ENCODE assay signal across 15 cellular contexts in genomic region chr10:43141421-43141820, GRCh38. TPM values are rescaled to one million over a fixed set of nuclear protein-coding genes. Genes with fewer than 3 reads are reported as not detected.
DNase-seq lines count a peak whose midpoint lies in the region; ATAC-seq and TF ChIP-seq lines count a peak whose summit lies in the region.
"Had no signal": no experiment of that assay in that cellular context is flagged by ENCODE, and none has a peak within 500 bp of the region (broad histone marks: within the 10 kb centered on the region; RNA-seq: fewer than 3 reads in every experiment).

No MANE protein-coding gene starts in this region.

- 83 to 89% methylated on average over 5 of the region's 5 CpGs for WGBS in lung, 2 donors

- H3K27me3 ChIP-seq in lung (ENCODE audit: control insufficient read depth, insufficient read depth) = no peaks in the 10 kb centered on the region
- no peaks in the 10 kb centered on the region for H3K27me3 ChIP-seq in foreskin keratinocyte
- H3K27me3 ChIP-seq: tibial nerve had no signal

- H3K4me1 ChIP-seq in OCI-LY7 (ENCODE audit: insufficient read depth, low read length, poor library complexity, severe bottlenecking) (peaks cover 77% of the 10 kb centered on the region), lung (ENCODE audit: control insufficient read depth in 2 of 2, insufficient read depth in 2 of 2, low read length in 2 of 2) (peaks cover 4 to 6% of the 10 kb centered on the region in 2 donors), foreskin keratinocyte (peaks cover 20% of the 10 kb centered on the region)

- TF ChIP-seq CTCF in OCI-LY7 (conservative IDR thresholded peaks at IDR 0.05; ENCODE audit: low read length) (no peak), lung (IDR thresholded peaks at IDR 0.05; ENCODE audit: control extremely low read depth, extremely low read depth) (no peak), foreskin keratinocyte (conservative IDR thresholded peaks at IDR 0.05) (no peak)

- peaks cover 28% of the 10 kb centered on the region for H4K20me1 ChIP-seq in OCI-LY7 (ENCODE audit: insufficient read depth, low read length)

- peaks cover 7% of the 10 kb centered on the region for H3K36me3 Mint-ChIP-seq in activated naive CD4-positive, alpha-beta T cell treated with anti-CD3 and anti-CD28 coated beads, Interleukin-2, amount 50 U/mL, for 24 hours
- H3K36me3 Mint-ChIP-seq in activated naive CD4-positive, alpha-beta T cell treated with anti-CD3 and anti-CD28 coated beads, Interleukin-2, amount 50 U/mL, for 72 hours = peaks cover 14 to 24% of the 10 kb centered on the region in 2 donors

- CTCF ChIA-PET in OCI-LY7 (lab: Charles Lee; ENCODE audit: unreplicated experiment) = no interaction called here

- peaks cover 82% of the 10 kb centered on the region for H3K4me1 Mint-ChIP-seq in activated naive CD4-positive, alpha-beta T cell treated with anti-CD3 and anti-CD28 coated beads, Interleukin-2, amount 50 U/mL, for 24 hours

- peaks cover 92% of the 10 kb centered on the region for H3K79me2 ChIP-seq in OCI-LY7 (ENCODE audit: insufficient read depth, low read depth, low read length)

- no TSS peak for BruUV-seq in OCI-LY7 (replicated peaks; lab: Mats Ljungman, UMichigan)

- DNase-seq in activated naive CD4-positive, alpha-beta T cell treated with anti-CD3 and anti-CD28 coated beads, Interleukin-2, amount 50 U/mL, for 72 hours (ENCODE audit: low spot score in 2 of 2) = no peak
- DNase-seq in OCI-LY7 (ENCODE audit: low spot score) (peak; percentile 73), lung (ENCODE audit: low spot score) (peak; percentile 5), T-helper 9 cell (no peak), foreskin keratinocyte (no peak)
- DNase-seq in activated effector memory CD4-positive, alpha-beta T cell treated with anti-CD3 and anti-CD28 coated beads, Interleukin-2, amount 50 U/mL, for 16 hours = no peak
- DNase-seq in activated effector memory CD4-positive, alpha-beta T cell treated with Interleukin-2 at 50 U/mL for 16 hours = no peak
- DNase-seq: activated naive CD4-positive, alpha-beta T cell treated with anti-CD3 and anti-CD28 coated beads, Interleukin-2, amount 50 U/mL, for 16 hours; DMS53; endodermal cell; GOT3; NCI-H2107 had no signal

- H3K4me3 Mint-ChIP-seq in activated naive CD4-positive, alpha-beta T cell treated with anti-CD3 and anti-CD28 coated beads, Interleukin-2, amount 50 U/mL, for 24 hours = peak overlapping the region; percentile 51
- H3K4me3 Mint-ChIP-seq: endodermal cell, nephron had no signal

- H3K4me3 ChIP-seq in OCI-LY7 (ENCODE audit: low read depth, low read length, poor library complexity, severe bottlenecking) (peak overlapping the region; percentile 26), lung (no peak overlapping the region)
- H3K4me3 ChIP-seq: tibial nerve had no signal

- intact Hi-C loops in OCI-LY7 (cut with micrococcal nuclease; ENCODE audit: unreplicated experiment) = loop anchor here (2.0 kb wide), 2 partner anchors 61 to 311 kb away; no protein-coding TSS in a partner anchor

- H3K4me2 ChIP-seq in OCI-LY7 (ENCODE audit: low read length) = peak overlapping the region; percentile 43

- H3K36me3 ChIP-seq in OCI-LY7 (ENCODE audit: insufficient read depth, low read length) (peaks cover 10% of the 10 kb centered on the region; the same call in 1 of the 2 replicates), lung (ENCODE audit: control insufficient read depth in 2 of 2, insufficient read depth in 2 of 2, low read length in 2 of 2) (no peaks in the 10 kb centered on the region)
- H3K36me3 ChIP-seq: tibial nerve had no signal

- H3K27me3 Mint-ChIP-seq in activated naive CD4-positive, alpha-beta T cell treated with anti-CD3 and anti-CD28 coated beads, Interleukin-2, amount 50 U/mL, for 24 hours = no peaks in the 10 kb centered on the region

- POLR2A ChIA-PET in OCI-LY7 (lab: Charles Lee) = interaction anchor here (0.6 to 1.6 kb wide), 4 partner anchors 11 to 81 kb away, joined by 3 to 5 read pairs (median 4); no protein-coding TSS in a partner anchor

- H3K9me3 Mint-ChIP-seq in activated naive CD4-positive, alpha-beta T cell treated with anti-CD3 and anti-CD28 coated beads, Interleukin-2, amount 50 U/mL, for 24 hours = no peaks in the 10 kb centered on the region
- H3K9me3 Mint-ChIP-seq in activated naive CD4-positive, alpha-beta T cell treated with anti-CD3 and anti-CD28 coated beads, Interleukin-2, amount 50 U/mL, for 72 hours = no peaks in the 10 kb centered on the region
- H3K9me3 Mint-ChIP-seq: endodermal cell had no signal

- H3K9me3 ChIP-seq in OCI-LY7 (ENCODE audit: low read length) (no peaks in the 10 kb centered on the region), lung (ENCODE audit: control insufficient read depth in 2 of 2, insufficient read depth in 1 of 2, low read length in 1 of 2) (no peaks in the 10 kb centered on the region)
- H3K9me3 ChIP-seq: tibial nerve had no signal

- no peak for ATAC-seq in activated naive CD4-positive, alpha-beta T cell treated with anti-CD3 and anti-CD28 coated beads, Interleukin-2, amount 50 U/mL, for 72 hours
- ATAC-seq in lung (ENCODE audit: insufficient read depth, low FRiP score) = no peak
- ATAC-seq in foreskin keratinocyte = no peak

- peak overlapping the region; percentile 3 for H3K27ac Mint-ChIP-seq in activated naive CD4-positive, alpha-beta T cell treated with anti-CD3 and anti-CD28 coated beads, Interleukin-2, amount 50 U/mL, for 24 hours
- peak overlapping the region in 1 of 2 donors; percentile 77 for H3K27ac Mint-ChIP-seq in activated naive CD4-positive, alpha-beta T cell treated with anti-CD3 and anti-CD28 coated beads, Interleukin-2, amount 50 U/mL, for 72 hours
- H3K27ac Mint-ChIP-seq: endodermal cell had no signal

- H2AFZ ChIP-seq in OCI-LY7 (ENCODE audit: low read length) = no peak overlapping the region

- H3K9me2 ChIP-seq in OCI-LY7 (ENCODE audit: insufficient read depth, low read length) = no peaks in the 10 kb centered on the region

- H3K27ac ChIP-seq in OCI-LY7 (ENCODE audit: low read depth, low read length, poor library complexity, severe bottlenecking) (peak overlapping the region; percentile 83), lung (ENCODE audit: low read depth in 1 of 2, low read length in 1 of 2) (no peak overlapping the region), foreskin keratinocyte (no peak overlapping the region)

RNA-seq across cellular contexts. Expression of gene CSGALNACT2, which starts 3.2 kb away (rescaled TPM):
- 10 to 100 TPM; 28.7 to 38.8 TPM for total RNA-seq in activated naive CD4-positive, alpha-beta T cell treated with anti-CD3 and anti-CD28 coated beads, Interleukin-2, amount 50 U/mL, for 72 hours
- 13.2 and 16.7 TPM in 2 replicates for total RNA-seq in OCI-LY7 (2014; rRNA removed; shearing (Covaris generic))
- total RNA-seq in OCI-LY7 (2022) (33.6 and 38.8 TPM in 2 replicates), lung (10 to 100 TPM; 29.2 to 37.4 TPM), foreskin keratinocyte (12.5 and 13.1 TPM in 2 replicates)
- polyA plus RNA-seq in lung (10 to 100 TPM in 1 of 2 donors, 1 to 10 TPM in 1; 9.8 to 48.4 TPM), foreskin keratinocyte (5.4 TPM in 2 replicates)

Comparison
In these comparisons a context has a peak if more than half of its experiments do, and no peak if none do; other contexts are left out.
1. DNase-seq: peak in OCI-LY7 (single experiment) and lung (single experiment); none in activated naive CD4-positive, alpha-beta T cell treated with anti-CD3 and anti-CD28 coated beads, Interleukin-2, amount 50 U/mL, for 72 hours (0 of 2), T-helper 9 cell (single experiment), activated effector memory CD4-positive, alpha-beta T cell treated with anti-CD3 and anti-CD28 coated beads, Interleukin-2, amount 50 U/mL, for 16 hours (single experiment), activated effector memory CD4-positive, alpha-beta T cell treated with Interleukin-2 at 50 U/mL for 16 hours (single experiment) and foreskin keratinocyte (0 of 2).